ENCODE assay signal across 1 cellular context in genomic region chr9:2923810-2924768, GRCh38.
TF ChIP-seq lines count a peak whose summit lies in the region.

No MANE protein-coding gene starts in this region.

TF ChIP-seq in GM23338, 12 proteins besides CTCF, POLR2A, EP300 and RAD21 (continued from another document):
- TF ChIP-seq ZNF462 (CRISPR knock-in tag; IDR thresholded peaks at IDR 0.05) (0 out of 2 replicates have a peak, but pooled peaks have one; percentile 32), NANOG (IDR thresholded peaks at IDR 0.05; ENCODE audit: borderline replicate concordance) (no peak)
